7 cellular contexts compared by ENCODE assay signal in genomic region chr12:3076730-3077571, GRCh38.
DNase-seq lines count a peak whose midpoint lies in the region; ATAC-seq lines count a peak whose summit lies in the region.

TSPAN9 (plus strand) TSS chr12:3077379; CDS start chr12:3201194, 123,815 bp downstream.

- H3K27me3 ChIP-seq in mucosa of stomach (ENCODE audit: control insufficient read depth, insufficient read depth, low read length): no peaks in the 10 kb centered on the region

- H3K27ac ChIP-seq in epithelial cell of prostate: peak within 1 kb of the TSS; percentile 67

- H3K4me3 ChIP-seq in mucosa of stomach (ENCODE audit: low read length): peak within 1 kb of the TSS; percentile 33

- no peaks in the 10 kb centered on the region for H3K9me3 ChIP-seq in mucosa of stomach (ENCODE audit: control insufficient read depth, low read length)

- DNase-seq in NCI-H748 (lab: John Stamatoyannopoulos, UW; ENCODE audit: unreplicated experiment): peak; percentile 62
- peak; percentile 52 for DNase-seq in activated T-cell treated with anti-CD3 and anti-CD28 coated beads for 48 hours (ENCODE audit: low read depth)
- no peak for DNase-seq in epithelial cell of prostate (ENCODE audit: low read depth, low spot score)
- DNase-seq in stimulated activated CD8-positive, alpha-beta memory T cell treated with anti-CD3 and anti-CD28 coated beads, Interleukin-4, amount 100 ng/mL, for 48 hours: peak; percentile 74

- peak within 1 kb of the TSS; percentile 56 for H3K9ac ChIP-seq in mucosa of stomach (ENCODE audit: low read length)

- H3K4me1 ChIP-seq in mucosa of stomach (ENCODE audit: control insufficient read depth, insufficient read depth, low read length): peaks cover 13% of the 10 kb centered on the region

- ATAC-seq in GM18502 (IDR thresholded peaks at IDR 0.05; ENCODE audit: poor library complexity, unreplicated experiment) (peak; percentile 64), HG02981 (IDR thresholded peaks at IDR 0.05; ENCODE audit: unreplicated experiment) (peak; percentile 61)

- no peaks in the 10 kb centered on the region for H3K36me3 ChIP-seq in mucosa of stomach (ENCODE audit: control insufficient read depth, insufficient read depth, low read length)
